Comparison of ENCODE assay signal across 25 cellular contexts in genomic region chr13:48710160-48710559, GRCh38. TPM values are rescaled to one million over a fixed set of nuclear protein-coding genes. Genes with fewer than 3 reads are reported as not detected.
"Had no signal": no experiment of that assay in that cellular context is flagged by ENCODE, and none has a peak within 500 bp of the region (broad histone marks: within the 10 kb centered on the region; RNA-seq: fewer than 3 reads in every experiment).

No MANE protein-coding gene starts in this region.

- DNase-seq: IMR-90, Karpas-422, KG1, MM.1S, NCI-H1092 treated with DMSO at 0.1 percent for 48 hours, NCI-H1436, NCI-H187, NCI-H2029, NCI-H2081 treated with DMSO at 0.1 percent for 48 hours, NCI-H2171, NCI-H226, NCI-H446, NCI-H510A, NCI-H524 treated with DMSO at 0.1 percent for 48 hours, NCI-H69, NCI-H774, OCI-M1, PC-9, Peyer's patch, SHP77 treated with DMSO at 0.1 percent for 48 hours had no signal

- ATAC-seq: HepG2, Right ventricle myocardium inferior had no signal

RNA-seq across cellular contexts. Expression of gene CYSLTR2, which starts 56.4 kb away (rescaled TPM):
- total RNA-seq: HepG2, HT1080, IMR-90, PC-9, RPMI7951, SJSA1 had no signal
- polyA plus RNA-seq: HepG2, IMR-90 had no signal
